In the genomic region with DNA sequence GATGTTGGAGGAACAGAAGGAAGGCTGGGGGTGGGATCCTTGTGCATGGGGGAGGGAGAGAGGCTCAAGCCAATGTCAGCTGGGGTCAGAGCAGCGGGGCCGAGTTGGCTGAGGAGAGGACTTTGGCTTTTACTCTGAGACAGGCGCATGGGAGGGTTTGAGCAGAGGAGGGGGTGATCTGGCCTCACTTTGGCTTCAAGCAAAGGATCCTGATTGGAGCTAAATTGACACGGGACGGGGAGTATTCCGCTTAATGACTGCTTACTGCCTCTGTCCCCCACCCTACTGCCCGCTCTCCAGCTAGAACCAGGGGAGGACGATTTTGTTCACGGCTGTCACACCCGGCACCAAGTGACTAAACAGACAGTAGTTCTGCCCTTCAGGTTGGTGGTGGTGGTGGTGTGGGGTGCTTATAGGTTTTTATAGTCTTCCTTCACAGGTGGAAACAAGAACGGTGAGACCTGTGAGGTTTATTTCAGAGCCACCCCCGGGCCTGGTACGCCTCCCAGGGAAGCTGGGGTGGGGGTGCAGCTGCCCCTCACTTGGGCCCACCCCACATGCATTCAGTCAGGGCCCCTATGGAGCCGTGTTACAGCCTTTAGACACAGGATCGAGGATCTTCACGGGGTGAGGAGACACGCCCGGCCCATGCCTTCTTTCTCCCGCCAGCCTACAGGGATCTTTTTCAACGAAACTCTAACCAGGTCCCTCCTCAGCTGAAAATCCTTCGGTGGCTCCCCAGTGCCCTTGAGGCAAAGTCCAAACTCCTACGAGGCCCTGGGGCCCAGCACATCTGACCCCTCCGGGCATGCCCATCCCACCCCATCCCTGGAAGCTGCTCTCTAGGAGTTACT, we compare ENCODE assay signal across 11 cellular contexts. TPM values are rescaled to one million over a fixed set of nuclear protein-coding genes. Genes with fewer than 3 reads are reported as not detected.
DNase-seq lines count a peak whose midpoint lies in the region; ATAC-seq, FAIRE-seq and TF ChIP-seq lines count a peak whose summit lies in the region.
"Had no signal": no experiment of that assay in that cellular context is flagged by ENCODE, and none has a peak within 500 bp of the region (broad histone marks: within the 10 kb centered on the region; RNA-seq: fewer than 3 reads in every experiment).

No MANE protein-coding gene starts in this region.

- CTCF ChIA-PET in A549 (lab: Yijun Ruan, JAX) (interaction anchor here (0.5 to 28.4 kb wide), 26 partner anchors 15 to 491 kb away, joined by 3 to 1049 read pairs (median 4); no protein-coding TSS in a partner anchor), Calu3 (lab: Charles Lee) (interaction anchor here (1.4 to 5.5 kb wide), 2 partner anchors 89 to 105 kb away, joined by 3 to 134 read pairs; no protein-coding TSS in a partner anchor)
- CTCF ChIA-PET in activated CD8-positive, alpha-beta T cell treated with anti-CD3 and anti-CD28 coated beads, Interleukin-2, amount 10 ng/mL, durations not matched to agents 7 days and 5 days (lab: Charles Lee), result interaction anchor here (1.1 to 13.9 kb wide), 5 partner anchors 19 to 188 kb away, joined by 3 to 408 read pairs (median 16); no protein-coding TSS in a partner anchor

- H3K4me1 ChIP-seq in A549, result peaks cover 58% of the 10 kb centered on the region
- peaks cover 11% of the 10 kb centered on the region for H3K4me1 ChIP-seq in mesendoderm (ENCODE audit: control insufficient read depth, low read depth, low read length)

- H3K27ac Mint-ChIP-seq in Calu3 (ENCODE audit: unreplicated experiment), result peak overlapping the region; percentile 10
- no peak overlapping the region for H3K27ac Mint-ChIP-seq in activated CD8-positive, alpha-beta T cell treated with anti-CD3 and anti-CD28 coated beads, Interleukin-2, amount 10 ng/mL, durations not matched to agents 7 days and 5 days

- ATAC-seq in A549 (no peak), GM21360 (IDR thresholded peaks at IDR 0.05; ENCODE audit: unreplicated experiment) (no peak), HG03354 (IDR thresholded peaks at IDR 0.05; ENCODE audit: poor library complexity, severe bottlenecking, unreplicated experiment) (no peak)
- no peak for ATAC-seq in activated CD8-positive, alpha-beta T cell treated with anti-CD3 and anti-CD28 coated beads, Interleukin-2, amount 10 ng/mL, durations not matched to agents 7 days and 5 days

- H3K27me3 ChIP-seq in mesendoderm (ENCODE audit: insufficient read depth, low read length, poor library complexity), result no peaks in the 10 kb centered on the region

- peaks cover 21% of the 10 kb centered on the region for H3K36me3 Mint-ChIP-seq in Calu3 (ENCODE audit: insufficient read depth, unreplicated experiment)
- no peaks in the 10 kb centered on the region for H3K36me3 Mint-ChIP-seq in activated CD8-positive, alpha-beta T cell treated with anti-CD3 and anti-CD28 coated beads, Interleukin-2, amount 10 ng/mL, durations not matched to agents 7 days and 5 days (ENCODE audit: low read depth)

- no peak overlapping the region for H2BK120ac ChIP-seq in mesendoderm (ENCODE audit: low read depth, low read length)

- peaks cover 29% of the 10 kb centered on the region for H3K27me3 Mint-ChIP-seq in Calu3 (ENCODE audit: unreplicated experiment)
- peaks cover 20% of the 10 kb centered on the region for H3K27me3 Mint-ChIP-seq in activated CD8-positive, alpha-beta T cell treated with anti-CD3 and anti-CD28 coated beads, Interleukin-2, amount 10 ng/mL, durations not matched to agents 7 days and 5 days (ENCODE audit: low read depth)

- peaks cover 36% of the 10 kb centered on the region for H3K79me2 ChIP-seq in mesendoderm (ENCODE audit: control insufficient read depth, insufficient read depth, low read length)

- H3K18ac ChIP-seq in mesendoderm (ENCODE audit: low read length), result no peak overlapping the region

- no peak for TF ChIP-seq EP300 in A549 (IDR thresholded peaks at IDR 0.05)

- WGBS in A549 (ENCODE audit: missing lambda C conversion rate), result 83% methylated on average over 23 of the region's 23 CpGs
- no CpG with 5 or more reads among the region's 23 CpGs for WGBS in mesendoderm (ENCODE audit: extremely low coverage, insufficient coverage, low lambda C conversion rate)

- no peaks in the 10 kb centered on the region for H3K9me3 ChIP-seq in A549

- no peak for FAIRE-seq in A549 (lab: Jason Lieb, UNC)
- FAIRE-seq: bronchial epithelial cell had no signal

- no TSS peak for BruUV-seq in Calu3 (replicated peaks; lab: Mats Ljungman, UMichigan)

- no peak for TF ChIP-seq POLR2A in A549 (IDR thresholded peaks at IDR 0.05; ENCODE audit: low read length)

- no peak overlapping the region for H2BK15ac ChIP-seq in mesendoderm (replicated peaks; ENCODE audit: low read depth)

- H4K5ac ChIP-seq in mesendoderm (ENCODE audit: low read length), result no peak overlapping the region

- H3K36me3 ChIP-seq in mesendoderm (ENCODE audit: control insufficient read depth, insufficient read depth, low read length), result no peaks in the 10 kb centered on the region

- no peak overlapping the region for H2BK5ac ChIP-seq in mesendoderm (ENCODE audit: low read length)

- intact Hi-C loops in Calu3 (cut with micrococcal nuclease; ENCODE audit: unreplicated experiment), result loop anchor here (2.0 kb wide), 1 partner anchor 191 kb away; no protein-coding TSS in a partner anchor

- no peak for DNase-seq in A549 (ENCODE audit: low read depth in 1 of 2, low spot score in 1 of 2)
- DNase-seq in Calu3, result no peak
- DNase-seq in activated CD8-positive, alpha-beta T cell treated with anti-CD3 and anti-CD28 coated beads, Interleukin-2, amount 10 ng/mL, durations not matched to agents 7 days and 5 days, result no peak
- no peak for DNase-seq in mesendoderm
- no peak for DNase-seq in NCI-H2196 treated with DMSO at 0.1 percent for 48 hours (lab: John Stamatoyannopoulos, UW; ENCODE audit: unreplicated experiment)
- no peak for DNase-seq in medulla oblongata (ENCODE audit: extremely low spot score)
- DNase-seq: NCI-H1436 treated with DMSO at 0.1 percent for 48 hours had no signal

- no peak for TF ChIP-seq RAD21 in A549 (conservative IDR thresholded peaks at IDR 0.05 in 1 of 2, IDR thresholded peaks at IDR 0.05 in 1 of 2)

- H3K79me1 ChIP-seq in mesendoderm (ENCODE audit: low read length), result peaks cover 5% of the 10 kb centered on the region

- H3K23ac ChIP-seq in mesendoderm (ENCODE audit: low read length), result no peak overlapping the region

- H3K56ac ChIP-seq in mesendoderm (ENCODE audit: low read length), result peak overlapping the region; percentile 38

- no peak for TF ChIP-seq CTCF in A549 (IDR thresholded peaks at IDR 0.05)
- TF ChIP-seq CTCF in Calu3 (IDR thresholded peaks at IDR 0.05; ENCODE audit: unreplicated experiment), result no peak

- H3K4me2 ChIP-seq in A549 (peak overlapping the region; percentile 95), mesendoderm (ENCODE audit: low read length) (no peak overlapping the region)

- no peak overlapping the region for H3K9ac ChIP-seq in mesendoderm (ENCODE audit: low read length)

- H3K4ac ChIP-seq in mesendoderm (ENCODE audit: low read depth, low read length), result peak overlapping the region; percentile 57

- H3K4me3 ChIP-seq in A549 (no peak overlapping the region), mesendoderm (ENCODE audit: low read length) (no peak overlapping the region)

- H3K9me3 Mint-ChIP-seq in Calu3 (ENCODE audit: low read depth, unreplicated experiment), result no peaks in the 10 kb centered on the region
- H3K9me3 Mint-ChIP-seq in activated CD8-positive, alpha-beta T cell treated with anti-CD3 and anti-CD28 coated beads, Interleukin-2, amount 10 ng/mL, durations not matched to agents 7 days and 5 days (ENCODE audit: insufficient read depth), result no peaks in the 10 kb centered on the region
- H3K9me3 Mint-ChIP-seq: CD14-positive monocyte had no signal

- H4K8ac ChIP-seq in mesendoderm (ENCODE audit: low read depth, low read length), result no peak overlapping the region

- H3K4me1 Mint-ChIP-seq in Calu3 (ENCODE audit: low read depth, unreplicated experiment), result peaks cover 40% of the 10 kb centered on the region
- H3K4me1 Mint-ChIP-seq in activated CD8-positive, alpha-beta T cell treated with anti-CD3 and anti-CD28 coated beads, Interleukin-2, amount 10 ng/mL, durations not matched to agents 7 days and 5 days (ENCODE audit: low read depth), result peaks cover 31% of the 10 kb centered on the region

- no peak overlapping the region for H2AK5ac ChIP-seq in mesendoderm (ENCODE audit: low read length)

- peak overlapping the region; percentile 63 for H3K4me3 Mint-ChIP-seq in Calu3 (ENCODE audit: low read depth, unreplicated experiment)
- H3K4me3 Mint-ChIP-seq in activated CD8-positive, alpha-beta T cell treated with anti-CD3 and anti-CD28 coated beads, Interleukin-2, amount 10 ng/mL, durations not matched to agents 7 days and 5 days, result peak overlapping the region; percentile 41

- H3K27ac ChIP-seq in A549, result peak overlapping the region; percentile 80 to 95; a peak in 4 of 6 replicates
- H3K27ac ChIP-seq in mesendoderm (ENCODE audit: low read depth, low read length), result no peak overlapping the region

- POLR2A ChIA-PET in A549 (lab: Yijun Ruan, JAX), result interaction anchor here (0.6 to 6.8 kb wide), 2 partner anchors 78 to 88 kb away, joined by 11 to 79 read pairs; no protein-coding TSS in a partner anchor
- POLR2A ChIA-PET in activated CD8-positive, alpha-beta T cell treated with anti-CD3 and anti-CD28 coated beads, Interleukin-2, amount 10 ng/mL, durations not matched to agents 7 days and 5 days (lab: Charles Lee), result interaction anchor here (1.3 kb wide), 1 partner anchor 90 kb away, joined by 4 read pairs; no protein-coding TSS in a partner anchor

TF ChIP-seq in A549, 52 proteins besides CTCF, POLR2A, EP300 and RAD21:
- TF ChIP-seq MAZ (IDR thresholded peaks at IDR 0.05; ENCODE audit: borderline replicate concordance, low read depth, low read length), result no peak

RNA-seq across cellular contexts. Expression of a gene that starts 1.3 kb away (rescaled TPM):
- polyA plus RNA-seq in A549 (2011; rRNA removed), result 7.0 and 7.2 TPM in 2 replicates
- polyA plus RNA-seq in A549 (2012; cell fraction: cytosol; rRNA removed), result 14.0 and 21.4 TPM in 2 replicates
- polyA plus RNA-seq in A549 (2012; cell fraction: nucleus; rRNA removed), result 22.7 and 28.4 TPM in 2 replicates
- 8.0 to 11.1 TPM (median 10.7 TPM) in 3 replicates for polyA plus RNA-seq in A549 (2017; fragmentation: RNase III; extraction: RNeasy Plus Mini Kit Qiagen cat#74134 plus additional on column Dnase treatment)
- polyA minus RNA-seq in A549 (2011; rRNA and poly(A)+ RNA removed), result 3.8 and 6.0 TPM in 2 replicates
- total RNA-seq in Calu3 (2022), result 0.81 and 0.90 TPM in 2 replicates
- under 1 TPM; 0.37 to 0.47 TPM for total RNA-seq in activated CD8-positive, alpha-beta T cell treated with anti-CD3 and anti-CD28 coated beads, Interleukin-2, amount 10 ng/mL, durations not matched to agents 7 days and 5 days
- 23.6 TPM for polyA plus RNA-seq in mesendoderm (2013, experiment 1 of 2)
- 20.7 TPM for polyA plus RNA-seq in mesendoderm (2013, experiment 2 of 2)
- total RNA-seq: bronchial epithelial cell had no signal

RNA-seq across cellular contexts. Expression of a gene that starts 45.2 kb away (rescaled TPM):
- polyA plus RNA-seq in A549 (2011; rRNA removed) (44.8 and 67.8 TPM in 2 replicates), A549 (2017; fragmentation: RNase III; extraction: RNeasy Plus Mini Kit Qiagen cat#74134 plus additional on column Dnase treatment) (43.1 to 47.0 TPM (median 44.0 TPM) in 3 replicates)
- polyA plus RNA-seq in A549 (2012; cell fraction: cytosol; rRNA removed), result 68.9 and 80.2 TPM in 2 replicates
- polyA plus RNA-seq in A549 (2012; cell fraction: nucleus; rRNA removed), result 101 and 123 TPM in 2 replicates
- 42.6 and 51.8 TPM in 2 replicates for polyA minus RNA-seq in A549 (2011; rRNA and poly(A)+ RNA removed)
- total RNA-seq in Calu3 (2022), result 72.3 and 93.9 TPM in 2 replicates
- 10 to 100 TPM; 50.1 to 54.8 TPM for total RNA-seq in activated CD8-positive, alpha-beta T cell treated with anti-CD3 and anti-CD28 coated beads, Interleukin-2, amount 10 ng/mL, durations not matched to agents 7 days and 5 days
- polyA plus RNA-seq in mesendoderm (2013, experiment 1 of 2), result 60.4 TPM
- 60.4 TPM for polyA plus RNA-seq in mesendoderm (2013, experiment 2 of 2)
